Comparison of ENCODE assay signal across 8 cellular contexts in genomic region chr7:100130608-100131453, GRCh38. TPM values are rescaled to one million over a fixed set of nuclear protein-coding genes. Genes with fewer than 3 reads are reported as not detected.
DNase-seq lines count a peak whose midpoint lies in the region; ATAC-seq and TF ChIP-seq lines count a peak whose summit lies in the region.

No MANE protein-coding gene starts in this region.

- no peak for ATAC-seq in gastroesophageal sphincter
- no peak for ATAC-seq in omental fat pad (ENCODE audit: low FRiP score)
- no peak for ATAC-seq in HG02973 (IDR thresholded peaks at IDR 0.05; ENCODE audit: unreplicated experiment)

- H3K4me3 ChIP-seq in HUES64 (ENCODE audit: low read length) (peak overlapping the region; percentile 38), Peyer's patch (peak overlapping the region in 2 of 4 donors; percentile 45 to 46), gastroesophageal sphincter (peak overlapping the region in 1 of 2 donors; percentile 23), tibial nerve (peak overlapping the region in 1 of 4 donors; percentile 18)

- no peak for TF ChIP-seq EP300 in gastroesophageal sphincter (IDR thresholded peaks at IDR 0.05)
- TF ChIP-seq EP300 in tibial nerve (IDR thresholded peaks at IDR 0.05), result no peak

- H3K27me3 ChIP-seq in HUES64 (ENCODE audit: insufficient read depth, low read length) (peaks cover 20% of the 10 kb centered on the region), Peyer's patch (no peaks in the 10 kb centered on the region), gastroesophageal sphincter (no peaks in the 10 kb centered on the region), tibial nerve (no peaks in the 10 kb centered on the region)

- no peak overlapping the region for H3K27ac ChIP-seq in HUES64 (ENCODE audit: low read depth, low read length)
- peak overlapping the region in 3 of 4 donors; percentile 62 to 82 (median 74) for H3K27ac ChIP-seq in Peyer's patch
- H3K27ac ChIP-seq in gastroesophageal sphincter, result no peak overlapping the region
- peak overlapping the region in 1 of 4 donors; percentile 52 for H3K27ac ChIP-seq in tibial nerve

- TF ChIP-seq POLR2A in Peyer's patch (IDR thresholded peaks at IDR 0.05) (peak; percentile 32 to 59), gastroesophageal sphincter (IDR thresholded peaks at IDR 0.05) (no peak), tibial nerve (IDR thresholded peaks at IDR 0.05) (no peak)

- H3K4me1 ChIP-seq in HUES64 (ENCODE audit: insufficient read depth, low read length) (peaks cover 7% of the 10 kb centered on the region; the same call in 1 of the 2 replicates), Peyer's patch (peaks cover 0 to 41% (median 5%) of the 10 kb centered on the region in 4 donors), gastroesophageal sphincter (peaks cover 0 to 34% (median 13%) of the 10 kb centered on the region in 3 donors), tibial nerve (peaks cover 0 to 44% (median 14%) of the 10 kb centered on the region in 4 donors)

- peak; percentile 81 for DNase-seq in COLO668 (lab: John Stamatoyannopoulos, UW; ENCODE audit: unreplicated experiment)
- peak; percentile 83 to 93 (median 92) for DNase-seq in Peyer's patch
- peak; percentile 92 for DNase-seq in activated effector memory CD4-positive, alpha-beta T cell treated with anti-CD3 and anti-CD28 coated beads, Interleukin-2, amount 50 U/mL, for 16 hours
- peak; percentile 82 for DNase-seq in omental fat pad (ENCODE audit: low spot score)
- peak; percentile 80 to 90 for DNase-seq in tibial nerve (ENCODE audit: low spot score in 2 of 2)

- 14% methylated on average over 24 of the region's 24 CpGs for WGBS in HUES64
- WGBS in gastroesophageal sphincter (ENCODE audit: low coverage in 1 of 2), 2 donors, result 8 to 9% methylated on average over 17 to 22 of the region's 24 CpGs
- WGBS in tibial nerve, 2 donors, result 11 to 13% methylated on average over 24 of the region's 24 CpGs

- no peaks in the 10 kb centered on the region for H3K36me3 ChIP-seq in HUES64 (ENCODE audit: insufficient read depth, low read length)
- H3K36me3 ChIP-seq in Peyer's patch, result no peaks in the 10 kb centered on the region
- no peaks in the 10 kb centered on the region for H3K36me3 ChIP-seq in gastroesophageal sphincter
- H3K36me3 ChIP-seq in tibial nerve, result no peaks in the 10 kb centered on the region

- no peaks in the 10 kb centered on the region for H3K9me3 ChIP-seq in HUES64 (ENCODE audit: insufficient read depth, low read depth, low read length)
- H3K9me3 ChIP-seq in Peyer's patch, result no peaks in the 10 kb centered on the region
- no peaks in the 10 kb centered on the region for H3K9me3 ChIP-seq in gastroesophageal sphincter
- H3K9me3 ChIP-seq in tibial nerve, result no peaks in the 10 kb centered on the region

- H3K9ac ChIP-seq in HUES64 (ENCODE audit: low read depth, low read length), result peak overlapping the region; percentile 48

- TF ChIP-seq CTCF in Peyer's patch (IDR thresholded peaks at IDR 0.05) (peak; percentile 81 to 96 (median 91)), gastroesophageal sphincter (IDR thresholded peaks at IDR 0.05) (peak in 3 of 4 experiments; percentile 77 to 88 (median 80)), omental fat pad (IDR thresholded peaks at IDR 0.05) (peak in 1 of 3 donors; percentile 57), tibial nerve (IDR thresholded peaks at IDR 0.05) (peak; percentile 82 to 95 (median 89))

RNA-seq across cellular contexts. Expression of gene MBLAC1, which starts 4.1 kb away (rescaled TPM):
- 1.2 TPM for polyA plus RNA-seq in HUES64 (2013, experiment 1 of 2)
- 1.3 TPM for polyA plus RNA-seq in HUES64 (2013, experiment 2 of 2)
- 10 to 100 TPM in 1 of 4 donors, 1 to 10 TPM in 3; 3.2 to 10.5 (median 3.9) TPM for total RNA-seq in Peyer's patch
- 1 to 10 TPM; 4.8 to 8.1 (median 6.6) TPM for total RNA-seq in gastroesophageal sphincter
- total RNA-seq in omental fat pad, result 1 to 10 TPM; 1.3 to 2.9 (median 1.7) TPM
- 1 to 10 TPM; 3.9 to 9.2 (median 6.9) TPM for total RNA-seq in tibial nerve

RNA-seq across cellular contexts. Expression of gene CNPY4, which starts 11.4 kb away (rescaled TPM):
- 10.8 TPM for polyA plus RNA-seq in HUES64 (2013, experiment 1 of 2)
- 13.5 TPM for polyA plus RNA-seq in HUES64 (2013, experiment 2 of 2)
- total RNA-seq in Peyer's patch, result 10 to 100 TPM in 1 of 4 donors, 1 to 10 TPM in 3; 4.6 to 23.9 (median 6.3) TPM
- 10 to 100 TPM; 13.0 to 21.0 (median 14.8) TPM for total RNA-seq in gastroesophageal sphincter
- 10 to 100 TPM in 2 of 4 donors, 1 to 10 TPM in 2; 5.8 to 18.6 (median 9.6) TPM for total RNA-seq in omental fat pad
- 10 to 100 TPM in 3 of 4 donors, 1 to 10 TPM in 1; 7.5 to 15.9 (median 11.5) TPM for total RNA-seq in tibial nerve

RNA-seq across cellular contexts. Expression of gene TAF6, which starts 11.7 kb away (rescaled TPM):
- polyA plus RNA-seq in HUES64 (2013, experiment 1 of 2), result 54.7 TPM
- 68.6 TPM for polyA plus RNA-seq in HUES64 (2013, experiment 2 of 2)
- 10 to 100 TPM; 32.8 to 76.7 (median 49.7) TPM for total RNA-seq in Peyer's patch
- total RNA-seq in gastroesophageal sphincter, result 100 to 1,000 TPM in 1 of 4 donors, 10 to 100 TPM in 3; 36.3 to 107 (median 68.7) TPM
- 10 to 100 TPM; 21.0 to 37.5 (median 30.3) TPM for total RNA-seq in omental fat pad
- total RNA-seq in tibial nerve, result 10 to 100 TPM; 46.1 to 56.9 (median 54.2) TPM

RNA-seq across cellular contexts. Expression of gene LAMTOR4, which starts 17.9 kb away (rescaled TPM):
- 142 TPM for polyA plus RNA-seq in HUES64 (2013, experiment 1 of 2)
- 156 TPM for polyA plus RNA-seq in HUES64 (2013, experiment 2 of 2)
- total RNA-seq in Peyer's patch (100 to 1,000 TPM; 194 to 312 (median 237) TPM), gastroesophageal sphincter (100 to 1,000 TPM; 109 to 228 (median 148) TPM), omental fat pad (100 to 1,000 TPM; 183 to 194 (median 184) TPM), tibial nerve (100 to 1,000 TPM; 226 to 312 (median 252) TPM)

RNA-seq across cellular contexts. Expression of gene TRAPPC14, which starts 27.7 kb away (rescaled TPM):
- polyA plus RNA-seq in HUES64 (2013, experiment 1 of 2), result 12.3 TPM
- polyA plus RNA-seq in HUES64 (2013, experiment 2 of 2), result 11.9 TPM
- total RNA-seq in Peyer's patch (100 to 1,000 TPM in 1 of 4 donors, 10 to 100 TPM in 3; 57.6 to 123 (median 69.8) TPM), gastroesophageal sphincter (1 to 10 TPM; 3.0 to 7.8 (median 7.3) TPM), omental fat pad (10 to 100 TPM in 2 of 4 donors, 1 to 10 TPM in 2; 5.7 to 13.2 (median 10.6) TPM), tibial nerve (10 to 100 TPM in 3 of 4 donors, 1 to 10 TPM in 1; 6.9 to 36.9 (median 12.7) TPM)

Comparison
In these comparisons a context has a peak if more than half of its experiments do, and no peak if none do; other contexts are left out.
1. H3K27ac ChIP-seq: peak in Peyer's patch (3 of 4); none in HUES64 (single experiment) and gastroesophageal sphincter (0 of 4).
2. POLR2A ChIP-seq: peak in Peyer's patch (2 of 2); none in gastroesophageal sphincter (0 of 2) and tibial nerve (0 of 2).
3. Peak in every context shown above with its lines, with median percentiles within 50 percentile points of each other: DNase-seq.